10 cellular contexts compared by ENCODE assay signal in the genomic region with DNA sequence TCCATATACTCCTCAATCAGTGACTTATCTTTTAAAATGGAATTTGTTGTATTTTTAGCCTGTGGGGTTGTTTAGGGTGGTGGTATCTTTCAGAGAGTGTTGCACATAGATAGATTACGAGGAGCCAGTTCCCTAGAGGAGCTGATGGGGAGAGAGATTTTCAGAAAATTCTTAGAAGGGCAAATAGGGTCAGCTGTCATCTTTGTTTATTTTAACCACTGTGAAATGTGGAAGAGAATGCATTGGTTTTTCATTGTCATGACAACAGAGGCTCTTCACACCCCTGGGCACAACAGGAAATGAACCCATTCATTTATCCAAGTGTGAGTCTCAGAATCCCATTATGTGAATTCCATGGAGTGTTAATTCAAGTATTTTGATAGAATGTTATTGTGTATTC.
DNase-seq lines count a peak whose midpoint lies in the region; ATAC-seq and TF ChIP-seq lines count a peak whose summit lies in the region.
"Had no signal": no experiment of that assay in that cellular context is flagged by ENCODE, and none has a peak within 500 bp of the region (broad histone marks: within the 10 kb centered on the region; RNA-seq: fewer than 3 reads in every experiment).

No MANE protein-coding gene starts in this region.

- H3K27ac Mint-ChIP-seq in T-helper 1 cell treated with Interleukin-12 subunit alpha and Interleukin-12 subunit beta and Interleukin-4 antibody, amounts not matched to agents 30 μg/mL and 1 μg/mL, for 36 hours: peak overlapping the region; percentile 73
- H3K27ac Mint-ChIP-seq in activated naive CD8-positive, alpha-beta T cell: peak overlapping the region; percentile 79
- H3K27ac Mint-ChIP-seq in neural crest cell (ENCODE audit: unreplicated experiment): no peak overlapping the region

- H3K9me3 Mint-ChIP-seq in T-helper 1 cell treated with Interleukin-12 subunit alpha and Interleukin-12 subunit beta and Interleukin-4 antibody, amounts not matched to agents 30 μg/mL and 1 μg/mL, for 36 hours: peaks cover 6% of the 10 kb centered on the region
- H3K9me3 Mint-ChIP-seq in activated naive CD8-positive, alpha-beta T cell (ENCODE audit: low read depth): no peaks in the 10 kb centered on the region
- no peaks in the 10 kb centered on the region for H3K9me3 Mint-ChIP-seq in neural crest cell

- DNase-seq in T-helper 1 cell (no peak), NCI-H226 (peak; percentile 21), neural crest cell (ENCODE audit: low read depth, low spot score) (no peak), HCEC 1CT (no peak)
- DNase-seq: DMS79, NCI-H1436 treated with DMSO at 0.1 percent for 48 hours had no signal

- ATAC-seq in GM18907 (IDR thresholded peaks at IDR 0.05; ENCODE audit: unreplicated experiment): no peak
- ATAC-seq in HG02870 (IDR thresholded peaks at IDR 0.05; ENCODE audit: unreplicated experiment): no peak

- H3K4me1 Mint-ChIP-seq in T-helper 1 cell treated with Interleukin-12 subunit alpha and Interleukin-12 subunit beta and Interleukin-4 antibody, amounts not matched to agents 30 μg/mL and 1 μg/mL, for 36 hours (ENCODE audit: low read depth): peaks cover 85% of the 10 kb centered on the region
- H3K4me1 Mint-ChIP-seq in activated naive CD8-positive, alpha-beta T cell (ENCODE audit: low read depth): peaks cover 93% of the 10 kb centered on the region
- peaks cover 91% of the 10 kb centered on the region for H3K4me1 Mint-ChIP-seq in neural crest cell

- TF ChIP-seq CTCF in neural crest cell (conservative IDR thresholded peaks at IDR 0.05): no peak

- peaks cover 14% of the 10 kb centered on the region for H3K36me3 Mint-ChIP-seq in T-helper 1 cell treated with Interleukin-12 subunit alpha and Interleukin-12 subunit beta and Interleukin-4 antibody, amounts not matched to agents 30 μg/mL and 1 μg/mL, for 36 hours (ENCODE audit: low read depth)
- H3K36me3 Mint-ChIP-seq in activated naive CD8-positive, alpha-beta T cell: peaks cover 5% of the 10 kb centered on the region
- H3K36me3 Mint-ChIP-seq in neural crest cell (ENCODE audit: low read depth): peaks cover 2% of the 10 kb centered on the region

- no peaks in the 10 kb centered on the region for H3K27me3 Mint-ChIP-seq in T-helper 1 cell treated with Interleukin-12 subunit alpha and Interleukin-12 subunit beta and Interleukin-4 antibody, amounts not matched to agents 30 μg/mL and 1 μg/mL, for 36 hours (ENCODE audit: low read depth)
- no peaks in the 10 kb centered on the region for H3K27me3 Mint-ChIP-seq in activated naive CD8-positive, alpha-beta T cell
- H3K27me3 Mint-ChIP-seq in neural crest cell (ENCODE audit: low read depth): no peaks in the 10 kb centered on the region

- peak overlapping the region; percentile 59 for H3K4me3 Mint-ChIP-seq in T-helper 1 cell treated with Interleukin-12 subunit alpha and Interleukin-12 subunit beta and Interleukin-4 antibody, amounts not matched to agents 30 μg/mL and 1 μg/mL, for 36 hours
- H3K4me3 Mint-ChIP-seq in activated naive CD8-positive, alpha-beta T cell: peak overlapping the region; percentile 57
- peak overlapping the region; percentile 30 for H3K4me3 Mint-ChIP-seq in neural crest cell
